29 cellular contexts compared by ENCODE assay signal in the genomic region with DNA sequence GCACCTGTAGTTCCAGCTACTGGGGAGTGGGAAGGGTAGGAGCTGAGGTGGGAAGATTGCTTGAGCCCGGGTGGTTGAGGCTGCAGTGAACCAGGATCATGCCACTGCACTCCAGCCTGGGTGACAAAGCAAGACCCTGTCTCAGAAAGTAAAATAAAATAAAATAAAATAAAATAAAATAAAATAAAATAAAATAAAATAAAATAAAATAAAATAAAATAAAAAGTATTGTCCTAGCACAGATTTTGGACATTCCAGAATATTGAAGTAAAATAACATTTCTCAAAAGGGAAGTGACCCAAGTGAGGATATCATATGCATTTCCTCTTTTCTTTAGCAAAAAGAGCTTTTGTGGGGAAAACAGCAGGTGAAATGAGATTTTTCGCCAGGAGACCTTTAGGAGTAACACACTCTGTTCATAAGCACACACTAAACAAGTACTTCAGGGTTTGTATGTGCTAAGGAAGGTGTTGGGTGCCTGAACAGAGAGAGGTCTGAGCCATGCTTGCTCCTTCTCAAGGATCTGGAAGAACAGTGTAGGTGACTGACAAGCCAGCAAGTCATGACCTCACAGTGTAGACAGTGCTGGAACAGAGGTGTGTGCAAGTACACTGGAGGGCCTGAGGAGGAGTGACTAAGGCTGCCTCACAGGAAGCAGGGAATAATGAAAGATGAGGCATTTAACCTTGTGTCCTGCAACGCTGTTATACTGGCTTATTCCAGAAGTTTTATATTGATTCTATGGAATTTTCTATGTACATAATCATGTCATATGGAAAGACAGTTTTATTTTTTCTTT.
DNase-seq lines count a peak whose midpoint lies in the region; ATAC-seq, FAIRE-seq and TF ChIP-seq lines count a peak whose summit lies in the region.
"Had no signal": no experiment of that assay in that cellular context is flagged by ENCODE, and none has a peak within 500 bp of the region (broad histone marks: within the 10 kb centered on the region; RNA-seq: fewer than 3 reads in every experiment).

No MANE protein-coding gene starts in this region.

- TF ChIP-seq RAD21 in HCT116 (IDR thresholded peaks at IDR 0.05; ENCODE audit: low read depth), result no peak

- no peaks in the 10 kb centered on the region for H3K9me2 ChIP-seq in HCT116 (ENCODE audit: insufficient read depth)

- no peak overlapping the region for H3K4me2 ChIP-seq in HCT116 (ENCODE audit: low read length)

- H3K27ac ChIP-seq in HCT116 (ENCODE audit: low read depth, low read length), result no peak overlapping the region
- H3K27ac ChIP-seq: lower lobe of right lung, thyroid gland, vagina had no signal

- H3K9me3 ChIP-seq in HCT116 (ENCODE audit: control insufficient read depth in 1 of 2, insufficient read depth in 1 of 2, low read depth in 1 of 2, low read length in 2 of 2), result no peaks in the 10 kb centered on the region
- H3K9me3 ChIP-seq: BE2C, lower lobe of right lung, thyroid gland, vagina had no signal

- intact Hi-C loops in HCT116 (cut with micrococcal nuclease), result no loop called here

- CTCF ChIA-PET in HCT116 (lab: Charles Lee), result no interaction called here

- RAD21 ChIA-PET in HCT116 (lab: Charles Lee; ENCODE audit: low non-redundant PET in 1 of 2, low total read pairs in 2 of 2, uncharacterized antibody in 2 of 2, unreplicated experiment in 2 of 2), result no interaction called here

- no peaks in the 10 kb centered on the region for H3K36me3 ChIP-seq in HCT116 (ENCODE audit: control insufficient read depth in 1 of 2, insufficient read depth in 2 of 2, low read length in 2 of 2)
- H3K36me3 ChIP-seq: BE2C, lower lobe of right lung, thyroid gland, vagina had no signal

- no peak overlapping the region for H3K4me3 ChIP-seq in HCT116 (replicated peaks in 1 of 2; ENCODE audit: low read depth in 1 of 2, low read length in 2 of 2)
- H3K4me3 ChIP-seq: lower lobe of right lung, thyroid gland, vagina had no signal

- no TSS peak for BruUV-seq in HCT116 (replicated peaks; lab: Mats Ljungman, UMichigan)

- H3K27me3 ChIP-seq in HCT116 (ENCODE audit: insufficient read depth, low read length), result no peaks in the 10 kb centered on the region
- H3K27me3 ChIP-seq: thyroid gland, vagina had no signal

- H3K4me1 ChIP-seq in HCT116 (ENCODE audit: control insufficient read depth in 1 of 2, insufficient read depth in 2 of 2, low read length in 2 of 2), result peaks cover 0 to 5% of the 10 kb centered on the region in 2 experiments; a peak in 1 of 4 replicates
- H3K4me1 ChIP-seq: BE2C, lower lobe of right lung, thyroid gland, vagina had no signal

- DNase-seq in HCT116 (ENCODE audit: low read depth, low spot score), result no peak
- DNase-seq in RCC 7860 (ENCODE audit: low spot score), result peak; percentile 23
- peak; percentile 10 for DNase-seq in dermis blood vessel endothelial cell
- peak; percentile 73 for DNase-seq in kidney tubule cell (ENCODE audit: low spot score)
- no peak for DNase-seq in SW480 (ENCODE audit: low spot score)
- no peak for DNase-seq in GDM1 (lab: John Stamatoyannopoulos, UW)
- no peak for DNase-seq in activated CD4-positive, CD25-positive, alpha-beta regulatory T cell treated with anti-CD3 and anti-CD28 coated beads, Interleukin-2, amount 50 U/mL, for 72 hours
- DNase-seq: activated CD8-positive, alpha-beta memory T cell treated with anti-CD3 and anti-CD28 coated beads, Interleukin-2, amount 50 U/mL, for 48 hours; activated CD8-positive, alpha-beta T cell treated with anti-CD3 and anti-CD28 coated beads for 36 hours; activated naive CD4-positive, alpha-beta T cell treated with anti-CD3 and anti-CD28 coated beads, Interleukin-2, amount 50 U/mL, for 16 hours; amygdala; BE2C; CD8-positive, alpha-beta memory T cell; effector CD8-positive, alpha-beta T cell; lower lobe of right lung; naive thymus-derived CD8-positive, alpha-beta T cell; NCI-H1092; NCI-H1694; NCI-H446; NCI-H774; nucleus accumbens; RPMI8226; stimulated activated CD4-positive, alpha-beta T cell treated with anti-CD3 and anti-CD28 coated beads, Interleukin-4, amount 100 ng/mL, for 24 hours; thyroid gland had no signal

- ATAC-seq in HCT116, result 0 out of 2 replicates have a peak, but pooled peaks have one; percentile 38
- ATAC-seq: activated CD8-positive, alpha-beta T cell treated with anti-CD3 and anti-CD28 coated beads for 36 hours; activated T-helper 17 cell treated with anti-CD3 and anti-CD28 coated beads, Interleukin-2, amount 50 U/mL, for 72 hours; lower lobe of right lung; naive thymus-derived CD8-positive, alpha-beta T cell had no signal

- TF ChIP-seq POLR2A in HCT116 (IDR thresholded peaks at IDR 0.05; ENCODE audit: borderline replicate concordance, extremely low read depth, insufficient read depth, insufficient read length), result no peak

- no peaks in the 10 kb centered on the region for H3K79me2 ChIP-seq in HCT116 (ENCODE audit: insufficient read depth, low read length)

- TF ChIP-seq CTCF in HCT116 (IDR thresholded peaks at IDR 0.05 in 2 of 3, conservative IDR thresholded peaks at IDR 0.05 in 1 of 3; ENCODE audit: borderline replicate concordance in 1 of 3, insufficient read depth in 1 of 3, low read depth in 2 of 3, low read length in 2 of 3), result no peak

- no peak overlapping the region for H3K9ac ChIP-seq in HCT116 (ENCODE audit: low read length)

- no peak for FAIRE-seq in RCC 7860 (lab: Jason Lieb, UNC)
- FAIRE-seq: frontal cortex, G401.6, TTC549 had no signal

- no peak overlapping the region for H2AFZ ChIP-seq in HCT116 (ENCODE audit: low read depth, low read length, poor library complexity, severe bottlenecking)

- POLR2A ChIA-PET in HCT116 (lab: Charles Lee), result no interaction called here

- H4K20me1 ChIP-seq in HCT116 (ENCODE audit: insufficient read depth), result no peaks in the 10 kb centered on the region

TF ChIP-seq in HCT116, 20 proteins besides CTCF, POLR2A, EP300 and RAD21:
- TF ChIP-seq ELF1 (IDR thresholded peaks at IDR 0.05; ENCODE audit: borderline replicate concordance, low read depth) (no peak), JUND (IDR thresholded peaks at IDR 0.05) (no peak), EGR1 (IDR thresholded peaks at IDR 0.05; ENCODE audit: low read depth) (no peak), EZH2phosphoT487 (IDR thresholded peaks at IDR 0.05; ENCODE audit: borderline replicate concordance) (no peak), ZFX (IDR thresholded peaks at IDR 0.05) (no peak), SP1 (IDR thresholded peaks at IDR 0.05; ENCODE audit: low read depth) (no peak), CEBPB (IDR thresholded peaks at IDR 0.05; ENCODE audit: low read depth) (no peak), SRF (IDR thresholded peaks at IDR 0.05; ENCODE audit: low read depth) (no peak), YY1 (IDR thresholded peaks at IDR 0.05; ENCODE audit: extremely low read depth, insufficient replicate concordance, low read depth, low read length) (no peak), TCF7L2 (IDR thresholded peaks at IDR 0.05; ENCODE audit: borderline replicate concordance, extremely low read depth, insufficient read depth, insufficient read length) (no peak)
- TF ChIP-seq, protein P1, sequence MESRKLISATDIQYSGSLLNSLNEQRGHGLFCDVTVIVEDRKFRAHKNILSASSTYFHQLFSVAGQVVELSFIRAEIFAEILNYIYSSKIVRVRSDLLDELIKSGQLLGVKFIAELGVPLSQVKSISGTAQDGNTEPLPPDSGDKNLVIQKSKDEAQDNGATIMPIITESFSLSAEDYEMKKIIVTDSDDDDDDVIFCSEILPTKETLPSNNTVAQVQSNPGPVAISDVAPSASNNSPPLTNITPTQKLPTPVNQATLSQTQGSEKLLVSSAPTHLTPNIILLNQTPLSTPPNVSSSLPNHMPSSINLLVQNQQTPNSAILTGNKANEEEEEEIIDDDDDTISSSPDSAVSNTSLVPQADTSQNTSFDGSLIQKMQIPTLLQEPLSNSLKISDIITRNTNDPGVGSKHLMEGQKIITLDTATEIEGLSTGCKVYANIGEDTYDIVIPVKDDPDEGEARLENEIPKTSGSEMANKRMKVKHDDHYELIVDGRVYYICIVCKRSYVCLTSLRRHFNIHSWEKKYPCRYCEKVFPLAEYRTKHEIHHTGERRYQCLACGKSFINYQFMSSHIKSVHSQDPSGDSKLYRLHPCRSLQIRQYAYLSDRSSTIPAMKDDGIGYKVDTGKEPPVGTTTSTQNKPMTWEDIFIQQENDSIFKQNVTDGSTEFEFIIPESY (IDR thresholded peaks at IDR 0.05; ENCODE audit: extremely low read depth, insufficient replicate concordance, low read length), result no peak
- TF ChIP-seq, protein P2, sequence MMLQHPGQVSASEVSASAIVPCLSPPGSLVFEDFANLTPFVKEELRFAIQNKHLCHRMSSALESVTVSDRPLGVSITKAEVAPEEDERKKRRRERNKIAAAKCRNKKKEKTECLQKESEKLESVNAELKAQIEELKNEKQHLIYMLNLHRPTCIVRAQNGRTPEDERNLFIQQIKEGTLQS (IDR thresholded peaks at IDR 0.05), result no peak

Comparison
In these comparisons a context has a peak if more than half of its experiments do, and no peak if none do; other contexts are left out.
1. DNase-seq: peak in RCC 7860 (single experiment), dermis blood vessel endothelial cell (single experiment) and kidney tubule cell (single experiment); none in HCT116 (single experiment), SW480 (single experiment), GDM1 (single experiment) and activated CD4-positive, CD25-positive, alpha-beta regulatory T cell treated with anti-CD3 and anti-CD28 coated beads, Interleukin-2, amount 50 U/mL, for 72 hours (single experiment).